In genomic region chr16:85686912-85687591, GRCh38 we compare ENCODE assay signal across 1 cellular context.
TF ChIP-seq lines count a peak whose summit lies in the region.

No MANE protein-coding gene starts in this region.

TF ChIP-seq in SK-N-SH treated with all-trans-retinoic acid at 6 μM for 48 hours, 23 proteins besides CTCF, POLR2A, EP300 and RAD21 (continued from another document):
- TF ChIP-seq, protein P1, sequence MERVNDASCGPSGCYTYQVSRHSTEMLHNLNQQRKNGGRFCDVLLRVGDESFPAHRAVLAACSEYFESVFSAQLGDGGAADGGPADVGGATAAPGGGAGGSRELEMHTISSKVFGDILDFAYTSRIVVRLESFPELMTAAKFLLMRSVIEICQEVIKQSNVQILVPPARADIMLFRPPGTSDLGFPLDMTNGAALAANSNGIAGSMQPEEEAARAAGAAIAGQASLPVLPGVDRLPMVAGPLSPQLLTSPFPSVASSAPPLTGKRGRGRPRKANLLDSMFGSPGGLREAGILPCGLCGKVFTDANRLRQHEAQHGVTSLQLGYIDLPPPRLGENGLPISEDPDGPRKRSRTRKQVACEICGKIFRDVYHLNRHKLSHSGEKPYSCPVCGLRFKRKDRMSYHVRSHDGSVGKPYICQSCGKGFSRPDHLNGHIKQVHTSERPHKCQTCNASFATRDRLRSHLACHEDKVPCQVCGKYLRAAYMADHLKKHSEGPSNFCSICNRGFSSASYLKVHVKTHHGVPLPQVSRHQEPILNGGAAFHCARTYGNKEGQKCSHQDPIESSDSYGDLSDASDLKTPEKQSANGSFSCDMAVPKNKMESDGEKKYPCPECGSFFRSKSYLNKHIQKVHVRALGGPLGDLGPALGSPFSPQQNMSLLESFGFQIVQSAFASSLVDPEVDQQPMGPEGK (CRISPR knock-in tag; IDR thresholded peaks at IDR 0.05; ENCODE audit: borderline replicate concordance), result no peak
- no peak for TF ChIP-seq ESRRG (CRISPR knock-in tag; IDR thresholded peaks at IDR 0.05)
TF ChIP-seq in SK-N-SH treated with all-trans-retinoic acid at 6 μM for 48 hours: peak in this region for 0.
